12 cellular contexts compared by ENCODE assay signal in the genomic region with DNA sequence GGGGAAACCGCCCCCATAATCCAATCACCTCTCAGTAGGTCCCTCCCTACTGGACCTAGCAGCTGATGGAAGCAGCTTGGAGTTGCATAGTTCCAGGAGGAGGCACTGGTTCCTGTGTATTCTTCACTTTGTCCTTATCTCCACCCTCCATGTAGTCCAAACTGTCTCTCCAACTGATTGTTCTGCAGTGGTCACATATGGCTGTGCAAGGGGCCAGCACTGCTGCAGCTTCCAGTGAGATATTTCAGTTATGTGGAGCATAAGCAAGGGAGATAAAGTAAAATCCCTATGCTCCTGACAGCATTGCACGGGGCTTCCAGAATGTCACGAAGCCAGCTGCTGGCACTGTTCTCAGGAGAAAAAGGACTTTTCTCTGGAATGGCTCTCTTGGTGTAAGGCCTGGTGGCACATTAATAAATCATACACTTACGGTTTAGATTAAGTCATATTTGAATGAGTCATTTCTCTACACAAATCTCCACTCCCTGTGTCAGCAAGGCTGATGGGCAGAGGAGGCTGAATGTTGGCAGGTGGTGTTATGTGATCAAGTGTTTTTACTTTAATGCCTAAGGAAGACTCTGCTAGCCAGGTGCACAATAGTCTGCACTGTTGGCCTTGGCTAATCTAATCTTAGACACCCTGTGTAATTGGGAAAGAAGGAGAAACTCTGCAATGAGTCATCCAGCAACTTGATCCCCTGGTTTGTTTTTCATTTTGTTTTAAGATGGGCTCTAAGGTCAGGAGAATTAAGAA.
DNase-seq lines count a peak whose midpoint lies in the region; ATAC-seq and TF ChIP-seq lines count a peak whose summit lies in the region.
"Had no signal": no experiment of that assay in that cellular context is flagged by ENCODE, and none has a peak within 500 bp of the region (broad histone marks: within the 10 kb centered on the region; RNA-seq: fewer than 3 reads in every experiment).

No MANE protein-coding gene starts in this region.

- no peaks in the 10 kb centered on the region for H3K9me3 ChIP-seq in mammary epithelial cell (replicated peaks; ENCODE audit: insufficient read depth, low read length)
- H3K9me3 ChIP-seq in lung (ENCODE audit: control insufficient read depth in 2 of 2, insufficient read depth in 1 of 2, low read length in 1 of 2), result no peaks in the 10 kb centered on the region
- no peaks in the 10 kb centered on the region for H3K9me3 ChIP-seq in Caco-2
- H3K9me3 ChIP-seq: neutrophil had no signal

- H3K27me3 ChIP-seq in mammary epithelial cell (ENCODE audit: insufficient read depth, low read length) (no peaks in the 10 kb centered on the region), lung (ENCODE audit: control insufficient read depth, insufficient read depth) (no peaks in the 10 kb centered on the region), Caco-2 (replicated peaks; ENCODE audit: control insufficient read depth, insufficient read depth, low read length) (no peaks in the 10 kb centered on the region)
- H3K27me3 ChIP-seq: neutrophil had no signal

- H3K27ac Mint-ChIP-seq in Caco-2 (ENCODE audit: unreplicated experiment), result no peak overlapping the region
- H3K27ac Mint-ChIP-seq: activated CD4-positive, alpha-beta memory T cell treated with anti-CD3 and anti-CD28 coated beads for 36 hours; CD4-positive, CD25-positive, alpha-beta regulatory T cell had no signal

- dilution Hi-C loops in mammary epithelial cell (cut with HindIII; ENCODE audit: low sequenced_read_pairs), result no loop called here

- CTCF ChIA-PET in mammary epithelial cell (lab: Charles Lee; ENCODE audit: low non-redundant PET) (no interaction called here), Caco-2 (lab: Charles Lee) (no interaction called here)

- in situ Hi-C loops in mammary epithelial cell (cut with MboI; ENCODE audit: low sequenced_read_pairs in 2 of 2), result no loop called here

- no peaks in the 10 kb centered on the region for H3K79me2 ChIP-seq in mammary epithelial cell (ENCODE audit: insufficient read depth, low read length)

- H3K9ac ChIP-seq in mammary epithelial cell (ENCODE audit: insufficient read depth, low read length), result no peak overlapping the region

- no peaks in the 10 kb centered on the region for H3K9me3 Mint-ChIP-seq in Caco-2 (ENCODE audit: unreplicated experiment)

- H2AFZ ChIP-seq in mammary epithelial cell (ENCODE audit: low read depth, low read length), result no peak overlapping the region

- POLR2A ChIA-PET in Caco-2 (lab: Charles Lee), result no interaction called here

- no peaks in the 10 kb centered on the region for H4K20me1 ChIP-seq in mammary epithelial cell (ENCODE audit: insufficient read depth, low read length)

- H3K4me3 Mint-ChIP-seq in Caco-2 (ENCODE audit: unreplicated experiment), result no peak overlapping the region
- H3K4me3 Mint-ChIP-seq: activated CD4-positive, alpha-beta memory T cell treated with anti-CD3 and anti-CD28 coated beads for 36 hours; CD4-positive, CD25-positive, alpha-beta regulatory T cell had no signal

- intact Hi-C loops in mammary epithelial cell (cut with micrococcal nuclease) (no loop called here), Caco-2 (cut with micrococcal nuclease; ENCODE audit: unreplicated experiment) (no loop called here)

- H3K4me1 ChIP-seq in mammary epithelial cell (ENCODE audit: insufficient read depth, low read length) (peaks cover 14% of the 10 kb centered on the region), lung (ENCODE audit: control insufficient read depth in 2 of 2, insufficient read depth in 2 of 2, low read length in 2 of 2) (peaks cover 0 to 5% of the 10 kb centered on the region in 2 donors), Caco-2 (no peaks in the 10 kb centered on the region)

- no TSS peak for BruUV-seq in mammary epithelial cell (replicated peaks; lab: Mats Ljungman, UMichigan)
- BruUV-seq in Caco-2 (replicated peaks; lab: Mats Ljungman, UMichigan), result no TSS peak

- no peaks in the 10 kb centered on the region for H3K36me3 Mint-ChIP-seq in Caco-2 (ENCODE audit: insufficient read depth, unreplicated experiment)
- H3K36me3 Mint-ChIP-seq: activated CD4-positive, alpha-beta memory T cell treated with anti-CD3 and anti-CD28 coated beads for 36 hours; CD4-positive, CD25-positive, alpha-beta regulatory T cell had no signal

- no peak for TF ChIP-seq CTCF in mammary epithelial cell (conservative IDR thresholded peaks at IDR 0.05 in 1 of 2, IDR thresholded peaks at IDR 0.05 in 1 of 2; ENCODE audit: extremely low read depth in 1 of 2, insufficient read depth in 1 of 2, low read depth in 1 of 2, low read length in 2 of 2)
- no peak for TF ChIP-seq CTCF in lung (IDR thresholded peaks at IDR 0.05; ENCODE audit: control extremely low read depth, extremely low read depth)
- no peak for TF ChIP-seq CTCF in Caco-2 (IDR thresholded peaks at IDR 0.05; ENCODE audit: insufficient read depth in 1 of 2, low read depth in 1 of 2, low read length in 1 of 2, severe bottlenecking in 1 of 2, unreplicated experiment in 1 of 2)

- WGBS in mammary epithelial cell (ENCODE audit: low coverage, missing lambda C conversion rate), result 74% methylated on average over 4 of the region's 4 CpGs
- WGBS in lung, 2 donors, result 65 to 86% methylated on average over 4 of the region's 4 CpGs

- DNase-seq in COLO829 (ENCODE audit: low spot score) (peak; percentile 45), NCI-H2196 (lab: John Stamatoyannopoulos, UW; ENCODE audit: unreplicated experiment) (peak; percentile 53), mammary epithelial cell (peak; percentile 89), lung (ENCODE audit: low spot score) (no peak), Caco-2 (no peak), globus pallidus (ENCODE audit: low spot score) (no peak)
- no peak for DNase-seq in activated naive CD4-positive, alpha-beta T cell treated with Interleukin-2 at 50 U/mL for 16 hours
- DNase-seq: activated CD4-positive, alpha-beta memory T cell treated with anti-CD3 and anti-CD28 coated beads for 36 hours; CD4-positive, CD25-positive, alpha-beta regulatory T cell; NK-92 treated with Interleukin-12 subunit alpha and Interleukin-12 subunit beta, amount 100 ng/mL, for 24 hours had no signal

- no peak overlapping the region for H3K4me2 ChIP-seq in mammary epithelial cell (ENCODE audit: insufficient read depth, low read depth, low read length)

- H3K36me3 ChIP-seq in mammary epithelial cell (ENCODE audit: insufficient read depth, low read length), result no peaks in the 10 kb centered on the region
- no peaks in the 10 kb centered on the region for H3K36me3 ChIP-seq in lung (ENCODE audit: control insufficient read depth in 2 of 2, insufficient read depth in 2 of 2, low read length in 2 of 2)
- no peaks in the 10 kb centered on the region for H3K36me3 ChIP-seq in Caco-2 (ENCODE audit: control insufficient read depth, insufficient read depth, low read length)
- H3K36me3 ChIP-seq: neutrophil had no signal

- H3K4me3 ChIP-seq in mammary epithelial cell (replicated peaks in 1 of 3; ENCODE audit: insufficient read depth in 1 of 3, low read depth in 2 of 3, low read length in 3 of 3), result no peak overlapping the region
- H3K4me3 ChIP-seq in lung, result no peak overlapping the region
- H3K4me3 ChIP-seq in Caco-2 (ENCODE audit: low read depth, low read length), result no peak overlapping the region

- H3K27me3 Mint-ChIP-seq in Caco-2 (ENCODE audit: insufficient read depth, unreplicated experiment), result peaks cover 4% of the 10 kb centered on the region

- no peaks in the 10 kb centered on the region for H3K4me1 Mint-ChIP-seq in Caco-2 (ENCODE audit: low read depth, unreplicated experiment)
- H3K4me1 Mint-ChIP-seq: CD4-positive, CD25-positive, alpha-beta regulatory T cell had no signal

- ATAC-seq in lung (ENCODE audit: insufficient read depth, low FRiP score) (peak; percentile 49), GM19467 (IDR thresholded peaks at IDR 0.05; ENCODE audit: unreplicated experiment) (no peak)

- H3K27ac ChIP-seq in mammary epithelial cell (ENCODE audit: insufficient read depth, low read depth, low read length) (peak overlapping the region; percentile 45), lung (ENCODE audit: low read depth in 1 of 2, low read length in 1 of 2) (peak overlapping the region in 1 of 2 donors; percentile 52)
- H3K27ac ChIP-seq: neutrophil had no signal

Comparison
In these comparisons a context has a peak if more than half of its experiments do, and no peak if none do; other contexts are left out.
1. DNase-seq: peak in COLO829 (single experiment), NCI-H2196 (single experiment) and mammary epithelial cell (single experiment); none in lung (single experiment), Caco-2 (0 of 2), activated naive CD4-positive, alpha-beta T cell treated with Interleukin-2 at 50 U/mL for 16 hours (single experiment) and globus pallidus (single experiment).